2 cellular contexts compared by ENCODE assay signal in the genomic region with DNA sequence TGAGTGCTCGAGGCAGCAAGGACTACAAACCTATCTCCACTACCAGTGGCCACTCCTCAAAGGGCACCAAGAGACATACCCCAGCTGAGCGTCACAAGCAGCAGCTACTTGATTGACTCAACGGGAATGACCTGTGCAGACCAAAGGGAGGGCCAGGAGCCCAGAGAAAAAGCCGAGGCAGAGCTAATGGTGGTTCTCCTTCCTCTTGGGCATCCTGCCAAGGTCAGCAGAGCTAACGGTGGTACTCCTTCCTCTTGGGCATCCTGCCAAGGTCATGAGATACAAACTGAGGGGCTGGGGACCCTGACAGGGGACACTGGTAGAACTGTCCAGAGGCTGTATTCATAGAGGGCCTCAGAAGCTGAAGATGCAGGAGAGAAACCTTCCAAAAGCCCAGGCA.
TF ChIP-seq lines count a peak whose summit lies in the region.

No MANE protein-coding gene starts in this region.

TF ChIP-seq in liver, 16 proteins besides CTCF, POLR2A, EP300 and RAD21 (continued from another document):
- TF ChIP-seq, protein P1, sequence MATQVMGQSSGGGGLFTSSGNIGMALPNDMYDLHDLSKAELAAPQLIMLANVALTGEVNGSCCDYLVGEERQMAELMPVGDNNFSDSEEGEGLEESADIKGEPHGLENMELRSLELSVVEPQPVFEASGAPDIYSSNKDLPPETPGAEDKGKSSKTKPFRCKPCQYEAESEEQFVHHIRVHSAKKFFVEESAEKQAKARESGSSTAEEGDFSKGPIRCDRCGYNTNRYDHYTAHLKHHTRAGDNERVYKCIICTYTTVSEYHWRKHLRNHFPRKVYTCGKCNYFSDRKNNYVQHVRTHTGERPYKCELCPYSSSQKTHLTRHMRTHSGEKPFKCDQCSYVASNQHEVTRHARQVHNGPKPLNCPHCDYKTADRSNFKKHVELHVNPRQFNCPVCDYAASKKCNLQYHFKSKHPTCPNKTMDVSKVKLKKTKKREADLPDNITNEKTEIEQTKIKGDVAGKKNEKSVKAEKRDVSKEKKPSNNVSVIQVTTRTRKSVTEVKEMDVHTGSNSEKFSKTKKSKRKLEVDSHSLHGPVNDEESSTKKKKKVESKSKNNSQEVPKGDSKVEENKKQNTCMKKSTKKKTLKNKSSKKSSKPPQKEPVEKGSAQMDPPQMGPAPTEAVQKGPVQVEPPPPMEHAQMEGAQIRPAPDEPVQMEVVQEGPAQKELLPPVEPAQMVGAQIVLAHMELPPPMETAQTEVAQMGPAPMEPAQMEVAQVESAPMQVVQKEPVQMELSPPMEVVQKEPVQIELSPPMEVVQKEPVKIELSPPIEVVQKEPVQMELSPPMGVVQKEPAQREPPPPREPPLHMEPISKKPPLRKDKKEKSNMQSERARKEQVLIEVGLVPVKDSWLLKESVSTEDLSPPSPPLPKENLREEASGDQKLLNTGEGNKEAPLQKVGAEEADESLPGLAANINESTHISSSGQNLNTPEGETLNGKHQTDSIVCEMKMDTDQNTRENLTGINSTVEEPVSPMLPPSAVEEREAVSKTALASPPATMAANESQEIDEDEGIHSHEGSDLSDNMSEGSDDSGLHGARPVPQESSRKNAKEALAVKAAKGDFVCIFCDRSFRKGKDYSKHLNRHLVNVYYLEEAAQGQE (IDR thresholded peaks at IDR 0.05) = no peak
- TF ChIP-seq GABPA (IDR thresholded peaks at IDR 0.05 in 1 of 2, conservative IDR thresholded peaks at IDR 0.05 in 1 of 2) (no peak), YY1 (IDR thresholded peaks at IDR 0.05) (no peak), RXRA (IDR thresholded peaks at IDR 0.05) (no peak)

TF ChIP-seq in HepG2, 621 proteins besides CTCF, POLR2A, EP300 and RAD21 (continued from another document):
- TF ChIP-seq, protein P2, sequence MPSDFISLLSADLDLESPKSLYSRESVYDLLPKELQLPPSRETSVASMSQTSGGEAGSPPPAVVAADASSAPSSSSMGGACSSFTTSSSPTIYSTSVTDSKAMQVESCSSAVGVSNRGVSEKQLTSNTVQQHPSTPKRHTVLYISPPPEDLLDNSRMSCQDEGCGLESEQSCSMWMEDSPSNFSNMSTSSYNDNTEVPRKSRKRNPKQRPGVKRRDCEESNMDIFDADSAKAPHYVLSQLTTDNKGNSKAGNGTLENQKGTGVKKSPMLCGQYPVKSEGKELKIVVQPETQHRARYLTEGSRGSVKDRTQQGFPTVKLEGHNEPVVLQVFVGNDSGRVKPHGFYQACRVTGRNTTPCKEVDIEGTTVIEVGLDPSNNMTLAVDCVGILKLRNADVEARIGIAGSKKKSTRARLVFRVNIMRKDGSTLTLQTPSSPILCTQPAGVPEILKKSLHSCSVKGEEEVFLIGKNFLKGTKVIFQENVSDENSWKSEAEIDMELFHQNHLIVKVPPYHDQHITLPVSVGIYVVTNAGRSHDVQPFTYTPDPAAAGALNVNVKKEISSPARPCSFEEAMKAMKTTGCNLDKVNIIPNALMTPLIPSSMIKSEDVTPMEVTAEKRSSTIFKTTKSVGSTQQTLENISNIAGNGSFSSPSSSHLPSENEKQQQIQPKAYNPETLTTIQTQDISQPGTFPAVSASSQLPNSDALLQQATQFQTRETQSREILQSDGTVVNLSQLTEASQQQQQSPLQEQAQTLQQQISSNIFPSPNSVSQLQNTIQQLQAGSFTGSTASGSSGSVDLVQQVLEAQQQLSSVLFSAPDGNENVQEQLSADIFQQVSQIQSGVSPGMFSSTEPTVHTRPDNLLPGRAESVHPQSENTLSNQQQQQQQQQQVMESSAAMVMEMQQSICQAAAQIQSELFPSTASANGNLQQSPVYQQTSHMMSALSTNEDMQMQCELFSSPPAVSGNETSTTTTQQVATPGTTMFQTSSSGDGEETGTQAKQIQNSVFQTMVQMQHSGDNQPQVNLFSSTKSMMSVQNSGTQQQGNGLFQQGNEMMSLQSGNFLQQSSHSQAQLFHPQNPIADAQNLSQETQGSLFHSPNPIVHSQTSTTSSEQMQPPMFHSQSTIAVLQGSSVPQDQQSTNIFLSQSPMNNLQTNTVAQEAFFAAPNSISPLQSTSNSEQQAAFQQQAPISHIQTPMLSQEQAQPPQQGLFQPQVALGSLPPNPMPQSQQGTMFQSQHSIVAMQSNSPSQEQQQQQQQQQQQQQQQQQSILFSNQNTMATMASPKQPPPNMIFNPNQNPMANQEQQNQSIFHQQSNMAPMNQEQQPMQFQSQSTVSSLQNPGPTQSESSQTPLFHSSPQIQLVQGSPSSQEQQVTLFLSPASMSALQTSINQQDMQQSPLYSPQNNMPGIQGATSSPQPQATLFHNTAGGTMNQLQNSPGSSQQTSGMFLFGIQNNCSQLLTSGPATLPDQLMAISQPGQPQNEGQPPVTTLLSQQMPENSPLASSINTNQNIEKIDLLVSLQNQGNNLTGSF (CRISPR knock-in tag; IDR thresholded peaks at IDR 0.05) = no peak
